ENCODE assay signal across 2 cellular contexts in the genomic region with DNA sequence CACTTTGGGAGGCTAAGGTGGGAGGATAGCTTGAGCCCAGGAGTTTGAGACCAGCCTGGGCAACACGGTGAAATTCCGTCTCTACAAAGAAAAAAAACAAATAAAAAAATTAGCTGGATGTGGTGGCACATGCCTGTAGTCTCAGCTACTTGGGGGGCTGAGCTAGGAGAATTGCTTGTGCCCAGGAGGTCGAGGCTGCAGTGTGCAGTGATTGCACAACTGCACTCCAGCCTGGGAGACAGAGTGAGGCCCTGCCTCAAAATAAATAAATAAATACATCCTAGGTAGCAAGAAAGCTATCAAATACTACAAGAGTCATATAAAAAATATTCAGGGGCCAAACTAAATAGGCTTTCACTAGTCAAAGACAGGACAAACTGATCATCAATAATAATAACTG.
A peak's percentile ranks its signal among the peaks of the same experiment; 100 is the strongest.
TF ChIP-seq lines count a peak whose summit lies in the region.

No MANE protein-coding gene starts in this region.

TF ChIP-seq in HEK293, 187 proteins besides CTCF, POLR2A, EP300 and RAD21:
- TF ChIP-seq ZNF701 (tag by site-specific recombination; IDR thresholded peaks at IDR 0.05) = no peak
- no peak for TF ChIP-seq KLF10 (tag by site-specific recombination; IDR thresholded peaks at IDR 0.05)
- TF ChIP-seq PRDM1 (tag by site-specific recombination; IDR thresholded peaks at IDR 0.05) = no peak
- no peak for TF ChIP-seq ZNF138 (tag by site-specific recombination; IDR thresholded peaks at IDR 0.05; ENCODE audit: borderline replicate concordance)
- TF ChIP-seq ZNF654 (tag by site-specific recombination; IDR thresholded peaks at IDR 0.05; ENCODE audit: low read depth) = no peak
- 0 out of 2 replicates have a peak, but pooled peaks have one; percentile 9 for TF ChIP-seq OSR2 (tag by site-specific recombination; IDR thresholded peaks at IDR 0.05)
- no peak for TF ChIP-seq ZSCAN30 (tag by site-specific recombination; IDR thresholded peaks at IDR 0.05)
- no peak for TF ChIP-seq EGR2 (tag by site-specific recombination; IDR thresholded peaks at IDR 0.05; ENCODE audit: low read depth)
- TF ChIP-seq ZNF555 (tag by site-specific recombination; conservative IDR thresholded peaks at IDR 0.05) = no peak
- TF ChIP-seq ZNF404 (tag by site-specific recombination; IDR thresholded peaks at IDR 0.05) = no peak
- TF ChIP-seq ZNF473 (tag by site-specific recombination; IDR thresholded peaks at IDR 0.05) = no peak
- no peak for TF ChIP-seq YY1 (tag by site-specific recombination; IDR thresholded peaks at IDR 0.05)
- peak; percentile 89 for TF ChIP-seq GLIS1 (tag by site-specific recombination; IDR thresholded peaks at IDR 0.05)
- no peak for TF ChIP-seq ZNF426 (tag by site-specific recombination; IDR thresholded peaks at IDR 0.05)
- TF ChIP-seq ZNF830 (tag by site-specific recombination; IDR thresholded peaks at IDR 0.05; ENCODE audit: low read depth) = no peak
TF ChIP-seq in HEK293: peak in this region for 2.

TF ChIP-seq in IMR-90, 13 proteins besides CTCF, POLR2A, EP300 and RAD21:
- TF ChIP-seq SMC3 (IDR thresholded peaks at IDR 0.05; ENCODE audit: low read depth, low read length) = no peak
- TF ChIP-seq CEBPB (IDR thresholded peaks at IDR 0.05; ENCODE audit: low read depth, low read length) = peak; percentile 39; the same call in 1 of the 2 replicates
